9 cellular contexts compared by ENCODE assay signal in genomic region chr6:143400258-143401059, GRCh38. TPM values are rescaled to one million over a fixed set of nuclear protein-coding genes. Genes with fewer than 3 reads are reported as not detected.
A peak's percentile ranks its signal among the peaks of the same experiment; 100 is the strongest.
DNase-seq lines count a peak whose midpoint lies in the region; ATAC-seq and TF ChIP-seq lines count a peak whose summit lies in the region.
"Had no signal": no experiment of that assay in that cellular context is flagged by ENCODE, and none has a peak within 500 bp of the region (broad histone marks: within the 10 kb centered on the region; RNA-seq: fewer than 3 reads in every experiment).

No MANE protein-coding gene starts in this region.

- no peaks in the 10 kb centered on the region for H3K36me3 Mint-ChIP-seq in activated CD8-positive, alpha-beta T cell treated with anti-CD3 and anti-CD28 coated beads, Interleukin-2, amount 10 ng/mL, durations not matched to agents 7 days and 5 days (ENCODE audit: low read depth)
- H3K36me3 Mint-ChIP-seq in WTC11: no peaks in the 10 kb centered on the region

- CTCF ChIA-PET in activated CD8-positive, alpha-beta T cell treated with anti-CD3 and anti-CD28 coated beads, Interleukin-2, amount 10 ng/mL, durations not matched to agents 7 days and 5 days (lab: Charles Lee): interaction anchor here (1.1 to 1.4 kb wide), 3 partner anchors 27 to 926 kb away, joined by 3 to 5 read pairs (median 3); no protein-coding TSS in a partner anchor
- CTCF ChIA-PET in WTC11 (lab: Charles Lee): interaction anchor here (1.1 to 1.8 kb wide), 4 partner anchors 63 to 168 kb away, joined by 4 to 6 read pairs (median 4); no protein-coding TSS in a partner anchor

- H3K36me3 ChIP-seq in mucosa of descending colon (ENCODE audit: low read depth): no peaks in the 10 kb centered on the region
- H3K36me3 ChIP-seq: SJSA1 had no signal

- no peak for TF ChIP-seq CTCF in GM12865 (IDR thresholded peaks at IDR 0.05; ENCODE audit: insufficient read depth, low read depth, low read length, missing control alignments)
- no peak for TF ChIP-seq CTCF in mucosa of descending colon (IDR thresholded peaks at IDR 0.05)
- TF ChIP-seq CTCF in WTC11 (IDR thresholded peaks at IDR 0.05): no peak

- H3K9me3 Mint-ChIP-seq in activated CD8-positive, alpha-beta T cell treated with anti-CD3 and anti-CD28 coated beads, Interleukin-2, amount 10 ng/mL, durations not matched to agents 7 days and 5 days (ENCODE audit: insufficient read depth): no peaks in the 10 kb centered on the region
- no peaks in the 10 kb centered on the region for H3K9me3 Mint-ChIP-seq in WTC11

- TF ChIP-seq RAD21 in Ishikawa (IDR thresholded peaks at IDR 0.05; ENCODE audit: low read depth): no peak

- H3K27ac Mint-ChIP-seq in activated CD8-positive, alpha-beta T cell treated with anti-CD3 and anti-CD28 coated beads, Interleukin-2, amount 10 ng/mL, durations not matched to agents 7 days and 5 days: peak overlapping the region; percentile 48
- no peak overlapping the region for H3K27ac Mint-ChIP-seq in WTC11

- peak overlapping the region; percentile 32 for H3K4me3 Mint-ChIP-seq in activated CD8-positive, alpha-beta T cell treated with anti-CD3 and anti-CD28 coated beads, Interleukin-2, amount 10 ng/mL, durations not matched to agents 7 days and 5 days
- H3K4me3 Mint-ChIP-seq in WTC11: no peak overlapping the region

- no peaks in the 10 kb centered on the region for H3K9me3 ChIP-seq in mucosa of descending colon
- H3K9me3 ChIP-seq: SJSA1 had no signal

- peak; percentile 66 for ATAC-seq in activated CD8-positive, alpha-beta T cell treated with anti-CD3 and anti-CD28 coated beads, Interleukin-2, amount 10 ng/mL, durations not matched to agents 7 days and 5 days
- ATAC-seq in mucosa of descending colon: peak; percentile 66
- no peak for ATAC-seq in HG03139 (IDR thresholded peaks at IDR 0.05; ENCODE audit: unreplicated experiment)
- ATAC-seq in WTC11: no peak
- ATAC-seq in HG03342 (IDR thresholded peaks at IDR 0.05; ENCODE audit: unreplicated experiment): no peak

- POLR2A ChIA-PET in activated CD8-positive, alpha-beta T cell treated with anti-CD3 and anti-CD28 coated beads, Interleukin-2, amount 10 ng/mL, durations not matched to agents 7 days and 5 days (lab: Charles Lee): no interaction called here
- POLR2A ChIA-PET in WTC11 (lab: Charles Lee): no interaction called here

- H3K27me3 Mint-ChIP-seq in activated CD8-positive, alpha-beta T cell treated with anti-CD3 and anti-CD28 coated beads, Interleukin-2, amount 10 ng/mL, durations not matched to agents 7 days and 5 days (ENCODE audit: low read depth): no peaks in the 10 kb centered on the region
- no peaks in the 10 kb centered on the region for H3K27me3 Mint-ChIP-seq in WTC11 (ENCODE audit: low read depth)

- TF ChIP-seq EP300 in Ishikawa (IDR thresholded peaks at IDR 0.05; ENCODE audit: borderline replicate concordance): no peak

- DNase-seq in GM12865 (ENCODE audit: low read depth) (peak; percentile 20), mucosa of descending colon (peak in 1 of 3 donors; percentile 59), WTC11 (ENCODE audit: low spot score) (no peak), SHP77 treated with DMSO at 0.1 percent for 48 hours (lab: John Stamatoyannopoulos, UW) (no peak)
- DNase-seq in activated CD8-positive, alpha-beta T cell treated with anti-CD3 and anti-CD28 coated beads, Interleukin-2, amount 10 ng/mL, durations not matched to agents 7 days and 5 days: no peak

- no peak overlapping the region for H3K4me3 ChIP-seq in GM12865 (ENCODE audit: low read depth, low read length)
- H3K4me3 ChIP-seq in mucosa of descending colon: no peak overlapping the region
- H3K4me3 ChIP-seq: SJSA1 had no signal

- H3K4me1 ChIP-seq in mucosa of descending colon (ENCODE audit: low read depth): peaks cover 7% of the 10 kb centered on the region
- H3K4me1 ChIP-seq: SJSA1 had no signal

- H3K4me1 Mint-ChIP-seq in activated CD8-positive, alpha-beta T cell treated with anti-CD3 and anti-CD28 coated beads, Interleukin-2, amount 10 ng/mL, durations not matched to agents 7 days and 5 days (ENCODE audit: low read depth): peaks cover 24% of the 10 kb centered on the region
- peaks cover 36% of the 10 kb centered on the region for H3K4me1 Mint-ChIP-seq in WTC11

- intact Hi-C loops in mucosa of descending colon (cut with DNase I, micrococcal nuclease): no loop called here

TF ChIP-seq in Ishikawa, 13 proteins besides CTCF, POLR2A, EP300 and RAD21:
- peak; percentile 88 for TF ChIP-seq NFIC (IDR thresholded peaks at IDR 0.05)
- 0 out of 2 replicates have a peak, but pooled peaks have one; percentile 36 for TF ChIP-seq TEAD4 (IDR thresholded peaks at IDR 0.05)
- no peak for TF ChIP-seq FOXM1 (IDR thresholded peaks at IDR 0.05; ENCODE audit: borderline replicate concordance, low read depth)

TF ChIP-seq in WTC11, 78 proteins besides CTCF, POLR2A, EP300 and RAD21 (continues in another document):
- TF ChIP-seq GRHL2 (CRISPR knock-in tag; IDR thresholded peaks at IDR 0.05; ENCODE audit: insufficient replicate concordance, severe bottlenecking): no peak
- no peak for TF ChIP-seq ARID4B (CRISPR knock-in tag; IDR thresholded peaks at IDR 0.05; ENCODE audit: borderline replicate concordance)
- TF ChIP-seq ZNF317 (CRISPR knock-in tag; IDR thresholded peaks at IDR 0.05; ENCODE audit: borderline replicate concordance, low read depth): no peak
- no peak for TF ChIP-seq ZNF671 (CRISPR knock-in tag; IDR thresholded peaks at IDR 0.05)
- TF ChIP-seq ZNF512 (CRISPR knock-in tag; IDR thresholded peaks at IDR 0.05; ENCODE audit: borderline replicate concordance): no peak
- TF ChIP-seq, protein P1, sequence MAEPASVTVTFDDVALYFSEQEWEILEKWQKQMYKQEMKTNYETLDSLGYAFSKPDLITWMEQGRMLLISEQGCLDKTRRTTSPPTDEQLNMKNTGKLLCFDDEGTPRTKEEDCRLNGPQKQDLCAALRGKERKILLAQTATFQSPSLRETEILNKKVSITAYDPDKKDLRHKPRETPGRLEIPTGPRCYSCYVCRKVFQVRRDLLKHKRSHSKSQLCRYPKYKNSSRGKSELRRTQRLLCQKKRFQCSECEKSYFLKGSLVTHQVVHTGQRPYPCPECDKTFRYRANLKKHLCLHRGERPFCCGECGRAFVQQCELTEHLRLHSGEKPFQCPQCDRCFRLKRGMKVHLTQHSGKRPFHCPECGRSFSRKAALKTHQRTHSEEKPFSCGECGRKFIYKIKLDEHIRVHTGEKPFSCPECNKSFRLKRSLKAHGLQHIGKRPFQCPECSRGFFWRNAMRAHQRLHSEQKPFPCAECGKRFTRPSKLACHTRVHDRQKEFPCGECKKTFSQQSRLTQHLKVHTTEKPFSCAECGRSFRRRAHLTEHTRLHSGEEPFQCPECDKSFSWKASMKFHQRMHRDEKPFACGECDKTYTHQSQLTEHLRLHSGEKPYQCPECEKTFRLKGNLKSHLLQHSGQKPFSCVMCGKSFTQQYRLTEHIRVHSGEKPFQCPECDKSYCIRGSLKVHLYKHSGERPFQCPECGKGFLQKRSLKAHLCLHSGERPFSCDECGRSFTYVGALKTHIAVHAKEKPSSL (CRISPR knock-in tag; conservative IDR thresholded peaks at IDR 0.05): no peak

RNA-seq across cellular contexts. Expression of gene ADAT2, which starts 50.0 kb away (rescaled TPM):
- 10 to 100 TPM; 21.4 to 22.0 TPM for total RNA-seq in activated CD8-positive, alpha-beta T cell treated with anti-CD3 and anti-CD28 coated beads, Interleukin-2, amount 10 ng/mL, durations not matched to agents 7 days and 5 days
- 10 to 100 TPM in 1 of 3 donors, 1 to 10 TPM in 2; 5.6 to 13.8 (median 9.0) TPM for total RNA-seq in mucosa of descending colon
- 12.6 to 13.3 TPM (median 12.7 TPM) in 3 replicates for total RNA-seq in WTC11 (2021)

RNA-seq across cellular contexts. Expression of gene PEX3, which starts 50.1 kb away (rescaled TPM):
- 10 to 100 TPM; 14.5 to 15.1 TPM for total RNA-seq in activated CD8-positive, alpha-beta T cell treated with anti-CD3 and anti-CD28 coated beads, Interleukin-2, amount 10 ng/mL, durations not matched to agents 7 days and 5 days
- 10 to 100 TPM; 10.0 to 13.6 (median 12.7) TPM for total RNA-seq in mucosa of descending colon
- total RNA-seq in WTC11 (2021): 13.5 to 15.7 TPM (median 15.4 TPM) in 3 replicates

Comparison
In these comparisons a context has a peak if more than half of its experiments do, and no peak if none do; other contexts are left out.
1. ATAC-seq: peak in activated CD8-positive, alpha-beta T cell treated with anti-CD3 and anti-CD28 coated beads, Interleukin-2, amount 10 ng/mL, durations not matched to agents 7 days and 5 days (single experiment) and mucosa of descending colon (single experiment); none in HG03139 (single experiment), WTC11 (single experiment) and HG03342 (single experiment).